In the genomic region with DNA sequence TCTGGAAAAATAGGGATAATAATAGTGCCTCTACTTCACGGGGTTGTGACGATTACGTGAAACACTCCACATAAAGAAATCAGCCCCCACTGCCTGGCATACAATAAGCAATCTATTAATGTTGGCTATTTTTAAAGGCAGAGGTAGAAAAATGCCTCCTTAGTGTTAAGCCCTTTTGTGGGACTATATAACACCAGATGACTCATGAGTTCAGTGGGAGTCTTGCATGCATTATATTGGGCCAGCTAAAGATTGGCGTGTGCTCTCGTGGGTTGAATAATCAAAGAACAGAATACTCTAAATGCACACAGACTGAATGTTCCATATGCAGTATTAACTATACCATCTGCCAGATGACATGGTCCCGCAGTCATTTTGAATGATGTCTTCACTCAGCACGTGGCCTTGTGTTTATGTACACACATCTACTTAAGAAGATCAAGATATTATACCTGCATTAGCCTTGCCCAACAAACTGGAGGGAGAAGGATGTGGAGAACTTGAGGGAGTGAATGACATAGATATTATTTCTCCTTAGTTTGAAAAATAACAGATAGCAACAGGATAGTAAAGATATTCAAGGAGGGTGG, we compare ENCODE assay signal across 18 cellular contexts.
"Had no signal": no experiment of that assay in that cellular context is flagged by ENCODE, and none has a peak within 500 bp of the region (broad histone marks: within the 10 kb centered on the region; RNA-seq: fewer than 3 reads in every experiment).

No MANE protein-coding gene starts in this region.

- H3K27ac ChIP-seq: breast epithelium, lower lobe of right lung, neutrophil, spleen had no signal

- DNase-seq: activated B cell treated with CpG ODN at 0.5 μM for 24 hours; activated CD4-positive, alpha-beta memory T cell treated with anti-CD3 and anti-CD28 coated beads for 36 hours; activated CD4-positive, alpha-beta T cell treated with anti-CD3 and anti-CD28 coated beads for 4 hours; activated naive CD8-positive, alpha-beta T cell treated with anti-CD3 and anti-CD28 coated beads, Interleukin-2, amount 10 ng/mL, durations not matched to agents 7 days and 5 days; anterior cingulate cortex; effector memory CD4-positive, alpha-beta T cell; foreskin fibroblast; glutamatergic neuron; hypothalamus; lower lobe of right lung; natural killer cell; posterior cingulate gyrus; sigmoid colon; spleen; stimulated activated CD4-positive, alpha-beta T cell treated with anti-CD3 and anti-CD28 coated beads, Interleukin-4, amount 100 ng/mL, for 4 hours; stimulated activated naive B cell treated with anti-CD40 and anti-IgM and Interleukin-4, amounts not matched to agents 10 μg/mL and 1 μg/mL and 100 μg/mL, for 72 hours had no signal

- H3K36me3 ChIP-seq: breast epithelium, lower lobe of right lung, neutrophil, sigmoid colon, spleen had no signal

- H3K9me3 ChIP-seq: breast epithelium, lower lobe of right lung, neutrophil, sigmoid colon, spleen had no signal

- H3K4me1 ChIP-seq: breast epithelium, spleen had no signal

- H3K4me3 ChIP-seq: breast epithelium, lower lobe of right lung, sigmoid colon, spleen had no signal

- H3K27me3 ChIP-seq: breast epithelium, neutrophil, sigmoid colon had no signal
